12 cellular contexts compared by ENCODE assay signal in the genomic region with DNA sequence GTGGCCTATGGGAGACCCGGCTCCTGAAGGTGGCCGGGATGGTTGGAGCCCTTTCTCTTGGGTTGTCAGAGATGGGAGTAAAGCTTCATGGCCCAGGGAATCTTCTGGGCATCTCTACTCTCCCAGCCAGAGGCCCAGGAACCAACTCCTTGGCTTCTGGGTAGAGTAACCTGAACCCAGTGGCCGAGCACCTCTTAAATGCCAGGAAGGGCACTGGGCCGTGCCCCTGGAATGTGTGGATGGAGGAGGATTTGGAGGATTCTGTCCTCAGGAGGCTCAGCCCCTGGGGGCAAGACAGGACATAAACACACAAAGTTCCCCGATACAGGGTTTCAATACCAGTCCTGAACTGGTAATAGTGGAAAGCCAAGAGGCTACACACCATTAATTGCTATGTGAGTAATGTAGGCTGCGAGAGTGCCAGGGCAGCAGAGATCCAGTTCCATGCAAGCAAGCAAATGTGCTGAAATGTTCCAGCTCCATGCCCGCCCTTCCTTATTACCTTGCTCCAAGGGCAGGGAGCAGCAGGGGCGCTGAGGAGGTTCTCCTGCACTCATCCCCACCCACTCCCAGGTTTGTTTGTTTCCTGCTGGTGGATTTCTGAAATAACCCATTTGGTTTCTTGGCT. TPM values are rescaled to one million over a fixed set of nuclear protein-coding genes. Genes with fewer than 3 reads are reported as not detected.
DNase-seq lines count a peak whose midpoint lies in the region; ATAC-seq and TF ChIP-seq lines count a peak whose summit lies in the region.
"Had no signal": no experiment of that assay in that cellular context is flagged by ENCODE, and none has a peak within 500 bp of the region (broad histone marks: within the 10 kb centered on the region; RNA-seq: fewer than 3 reads in every experiment).

No MANE protein-coding gene starts in this region.

- H3K79me2 ChIP-seq in HCT116 (ENCODE audit: insufficient read depth, low read length) = peaks cover 60% of the 10 kb centered on the region
- H3K79me2 ChIP-seq in hepatocyte = no peaks in the 10 kb centered on the region

- H2AFZ ChIP-seq in HCT116 (ENCODE audit: low read depth, low read length, poor library complexity, severe bottlenecking) (no peak overlapping the region), hepatocyte (no peak overlapping the region)

- H3K27me3 ChIP-seq in HCT116 (ENCODE audit: insufficient read depth, low read length) (no peaks in the 10 kb centered on the region), hepatocyte (peaks cover 40% of the 10 kb centered on the region), skeletal muscle tissue (ENCODE audit: control insufficient read depth in 3 of 3, insufficient read depth in 3 of 3, low read length in 3 of 3) (no peaks in the 10 kb centered on the region), thyroid gland (no peaks in the 10 kb centered on the region)
- H3K27me3 ChIP-seq: brain microvascular endothelial cell had no signal

- H3K4me2 ChIP-seq in HCT116 (ENCODE audit: low read length) = peak overlapping the region; percentile 98
- H3K4me2 ChIP-seq in hepatocyte = peak overlapping the region; percentile 95

- no peaks in the 10 kb centered on the region for H3K36me3 Mint-ChIP-seq in activated CD8-positive, alpha-beta T cell treated with anti-CD3 and anti-CD28 coated beads for 36 hours (ENCODE audit: low read depth)

- POLR2A ChIA-PET in HCT116 (lab: Charles Lee) = no interaction called here
- POLR2A ChIA-PET in activated CD8-positive, alpha-beta T cell treated with anti-CD3 and anti-CD28 coated beads for 36 hours (lab: Charles Lee) = interaction anchor here (1.0 to 4.5 kb wide), 4 partner anchors 9 to 42 kb away, joined by 3 to 23 read pairs (median 4); no protein-coding TSS in a partner anchor

- BruUV-seq in HCT116 (replicated peaks; lab: Mats Ljungman, UMichigan) = TSS peak; percentile 43

- intact Hi-C loops in HCT116 (cut with micrococcal nuclease) = loop anchor here (5.0 kb wide), 1 partner anchor 58 kb away; no protein-coding TSS in a partner anchor
- intact Hi-C loops in activated CD8-positive, alpha-beta T cell treated with anti-CD3 and anti-CD28 coated beads for 36 hours (cut with micrococcal nuclease) = no loop called here
- intact Hi-C loops in thyroid gland (cut with DNase I) = no loop called here

- peak overlapping the region; percentile 89 for H3K9ac ChIP-seq in HCT116 (ENCODE audit: low read length)
- H3K9ac ChIP-seq in skeletal muscle tissue (ENCODE audit: low read depth in 1 of 3, low read length in 3 of 3) = peak overlapping the region; percentile 59 to 77 (median 69)

- H3K9me3 ChIP-seq in HCT116 (ENCODE audit: control insufficient read depth in 1 of 2, insufficient read depth in 1 of 2, low read depth in 1 of 2, low read length in 2 of 2) (no peaks in the 10 kb centered on the region), hepatocyte (ENCODE audit: low read depth) (no peaks in the 10 kb centered on the region), skeletal muscle tissue (ENCODE audit: control insufficient read depth in 3 of 3, low read length in 3 of 3) (no peaks in the 10 kb centered on the region), thyroid gland (no peaks in the 10 kb centered on the region)
- H3K9me3 ChIP-seq: SJSA1 had no signal

- H3K27ac Mint-ChIP-seq in activated CD8-positive, alpha-beta T cell treated with anti-CD3 and anti-CD28 coated beads for 36 hours = peak overlapping the region; percentile 31

- peak overlapping the region; percentile 67 for H3K4me3 Mint-ChIP-seq in activated CD8-positive, alpha-beta T cell treated with anti-CD3 and anti-CD28 coated beads for 36 hours

- peaks cover 0 to 11% of the 10 kb centered on the region in 2 experiments; a peak in 2 of 4 replicates for H3K36me3 ChIP-seq in HCT116 (ENCODE audit: control insufficient read depth in 1 of 2, insufficient read depth in 2 of 2, low read length in 2 of 2)
- H3K36me3 ChIP-seq in hepatocyte (replicated peaks; ENCODE audit: insufficient read depth, low read depth) = no peaks in the 10 kb centered on the region
- no peaks in the 10 kb centered on the region for H3K36me3 ChIP-seq in skeletal muscle tissue (ENCODE audit: control insufficient read depth in 3 of 3, insufficient read depth in 3 of 3, low read length in 3 of 3)
- no peaks in the 10 kb centered on the region for H3K36me3 ChIP-seq in thyroid gland
- H3K36me3 ChIP-seq: brain microvascular endothelial cell, SJSA1 had no signal

- H3K9me3 Mint-ChIP-seq in activated CD8-positive, alpha-beta T cell treated with anti-CD3 and anti-CD28 coated beads for 36 hours = no peaks in the 10 kb centered on the region

- RAD21 ChIA-PET in HCT116 (lab: Charles Lee; ENCODE audit: low non-redundant PET in 1 of 2, low total read pairs in 2 of 2, uncharacterized antibody in 2 of 2, unreplicated experiment in 2 of 2) = interaction anchor here in 1 of 2 experiments (1.3 kb wide), 1 partner anchor 18 kb away, joined by 4 read pairs; no protein-coding TSS in a partner anchor

- H3K4me1 Mint-ChIP-seq in activated CD8-positive, alpha-beta T cell treated with anti-CD3 and anti-CD28 coated beads for 36 hours (ENCODE audit: low read depth) = peaks cover 48% of the 10 kb centered on the region

- no peak for TF ChIP-seq RAD21 in HCT116 (IDR thresholded peaks at IDR 0.05; ENCODE audit: low read depth)

- peaks cover 11% of the 10 kb centered on the region for H3K27me3 Mint-ChIP-seq in activated CD8-positive, alpha-beta T cell treated with anti-CD3 and anti-CD28 coated beads for 36 hours

- H3K9me2 ChIP-seq in HCT116 (ENCODE audit: insufficient read depth) = no peaks in the 10 kb centered on the region
- H3K9me2 ChIP-seq in hepatocyte (replicated peaks; ENCODE audit: insufficient read depth) = no peaks in the 10 kb centered on the region

- TF ChIP-seq CTCF in HCT116 (IDR thresholded peaks at IDR 0.05 in 2 of 3, conservative IDR thresholded peaks at IDR 0.05 in 1 of 3; ENCODE audit: borderline replicate concordance in 1 of 3, insufficient read depth in 1 of 3, low read depth in 2 of 3, low read length in 2 of 3) = no peak
- no peak for TF ChIP-seq CTCF in activated CD8-positive, alpha-beta T cell treated with anti-CD3 and anti-CD28 coated beads for 36 hours (IDR thresholded peaks at IDR 0.05)
- TF ChIP-seq CTCF in hepatocyte (IDR thresholded peaks at IDR 0.05; ENCODE audit: poor library complexity) = no peak
- no peak for TF ChIP-seq CTCF in thyroid gland (IDR thresholded peaks at IDR 0.05)

- DNase-seq in HCT116 (ENCODE audit: low read depth, low spot score) = no peak
- peak; percentile 15 for DNase-seq in activated CD8-positive, alpha-beta T cell treated with anti-CD3 and anti-CD28 coated beads for 36 hours
- DNase-seq in hepatocyte (ENCODE audit: low spot score) = no peak
- no peak for DNase-seq in NCI-H510A treated with DMSO at 0.1 percent for 48 hours (lab: John Stamatoyannopoulos, UW)
- DNase-seq in thyroid gland = no peak
- no peak for DNase-seq in NCI-H1092 treated with DMSO at 0.1 percent for 48 hours (lab: John Stamatoyannopoulos, UW)
- DNase-seq: brain microvascular endothelial cell had no signal

- CTCF ChIA-PET in HCT116 (lab: Charles Lee) = interaction anchor here (1.8 kb wide), 1 partner anchor 18 kb away, joined by 7 read pairs; no protein-coding TSS in a partner anchor
- CTCF ChIA-PET in activated CD8-positive, alpha-beta T cell treated with anti-CD3 and anti-CD28 coated beads for 36 hours (lab: Charles Lee) = no interaction called here

- TF ChIP-seq POLR2A in HCT116 (IDR thresholded peaks at IDR 0.05; ENCODE audit: borderline replicate concordance, extremely low read depth, insufficient read depth, insufficient read length) = no peak
- TF ChIP-seq POLR2A in thyroid gland (IDR thresholded peaks at IDR 0.05) = no peak

- peaks cover 26 to 54% of the 10 kb centered on the region in 2 experiments for H3K4me1 ChIP-seq in HCT116 (ENCODE audit: control insufficient read depth in 1 of 2, insufficient read depth in 2 of 2, low read length in 2 of 2)
- peaks cover 16% of the 10 kb centered on the region for H3K4me1 ChIP-seq in hepatocyte (ENCODE audit: insufficient read depth)
- H3K4me1 ChIP-seq in skeletal muscle tissue (ENCODE audit: control insufficient read depth in 3 of 3, insufficient read depth in 3 of 3, low read length in 3 of 3) = peaks cover 61 to 86% (median 75%) of the 10 kb centered on the region in 3 donors
- H3K4me1 ChIP-seq in thyroid gland = peaks cover 6 to 36% of the 10 kb centered on the region in 2 donors

- WGBS in hepatocyte (ENCODE audit: low lambda C conversion rate, missing lambda C conversion rate) = 70% methylated on average over 8 of the region's 8 CpGs
- WGBS in thyroid gland, 2 donors = 71 to 80% methylated on average over 7 to 8 of the region's 8 CpGs

- peak overlapping the region; percentile 95 for H3K27ac ChIP-seq in HCT116 (ENCODE audit: low read depth, low read length)
- H3K27ac ChIP-seq in hepatocyte = no peak overlapping the region
- H3K27ac ChIP-seq in skeletal muscle tissue (ENCODE audit: low read depth, low read length) = peak overlapping the region; percentile 67
- H3K27ac ChIP-seq in thyroid gland = peak overlapping the region in 1 of 3 donors; percentile 24
- H3K27ac ChIP-seq: brain microvascular endothelial cell, SJSA1 had no signal

- peak overlapping the region; percentile 80 to 97 for H3K4me3 ChIP-seq in HCT116 (replicated peaks in 1 of 2; ENCODE audit: low read depth in 1 of 2, low read length in 2 of 2)
- H3K4me3 ChIP-seq in hepatocyte = no peak overlapping the region
- peak overlapping the region; percentile 67 to 72 (median 68) for H3K4me3 ChIP-seq in skeletal muscle tissue (ENCODE audit: low read length in 3 of 3)
- peak overlapping the region in 1 of 3 donors; percentile 45 for H3K4me3 ChIP-seq in thyroid gland (replicated peaks in 1 of 3)
- H3K4me3 ChIP-seq: SJSA1 had no signal

- ATAC-seq in HCT116 (no peak), HG03565 (IDR thresholded peaks at IDR 0.05; ENCODE audit: unreplicated experiment) (no peak)
- no peak for ATAC-seq in activated CD8-positive, alpha-beta T cell treated with anti-CD3 and anti-CD28 coated beads for 36 hours

- H4K20me1 ChIP-seq in HCT116 (ENCODE audit: insufficient read depth) = no peaks in the 10 kb centered on the region
- no peaks in the 10 kb centered on the region for H4K20me1 ChIP-seq in hepatocyte (ENCODE audit: insufficient read depth, poor library complexity, severe bottlenecking)

TF ChIP-seq in HCT116, 20 proteins besides CTCF, POLR2A, EP300 and RAD21 (continues in another document):
- TF ChIP-seq TCF7L2 (IDR thresholded peaks at IDR 0.05; ENCODE audit: borderline replicate concordance, extremely low read depth, insufficient read depth, insufficient read length) = no peak

RNA-seq across cellular contexts. Expression of gene PALD1, which starts 1.2 kb away (rescaled TPM):
- 33.1 TPM for total RNA-seq in HCT116 (2021; ENCODE audit: unreplicated experiment)
- 23.1 and 25.7 TPM in 2 replicates for polyA plus RNA-seq in HCT116 (2012)
- total RNA-seq in activated CD8-positive, alpha-beta T cell treated with anti-CD3 and anti-CD28 coated beads for 36 hours = 1 to 10 TPM; 6.6 to 6.8 TPM
- total RNA-seq in hepatocyte = 1.1 and 2.2 TPM in 2 replicates
- polyA plus RNA-seq in hepatocyte = 1.1 and 1.3 TPM in 2 replicates
- 15.7 TPM for total RNA-seq in skeletal muscle tissue
- total RNA-seq in thyroid gland = 10 to 100 TPM; 10.7 to 28.2 (median 14.0) TPM
- total RNA-seq: SJSA1 had no signal

RNA-seq across cellular contexts. Expression of gene NODAL, which starts 38.3 kb away (rescaled TPM):
- total RNA-seq in HCT116 (2021; ENCODE audit: unreplicated experiment) (0.30 TPM), hepatocyte (not detected in 2 replicates), skeletal muscle tissue (not detected), thyroid gland (not detected)
- 0.07 TPM in 1 of 2 replicates, not detected in the other for polyA plus RNA-seq in HCT116 (2012)
- total RNA-seq in activated CD8-positive, alpha-beta T cell treated with anti-CD3 and anti-CD28 coated beads for 36 hours = not detected
- polyA plus RNA-seq in hepatocyte = not detected in 2 replicates
- total RNA-seq: mononuclear cell, SJSA1, subcutaneous adipose tissue had no signal
